ENCODE assay signal across 9 cellular contexts in the genomic region with DNA sequence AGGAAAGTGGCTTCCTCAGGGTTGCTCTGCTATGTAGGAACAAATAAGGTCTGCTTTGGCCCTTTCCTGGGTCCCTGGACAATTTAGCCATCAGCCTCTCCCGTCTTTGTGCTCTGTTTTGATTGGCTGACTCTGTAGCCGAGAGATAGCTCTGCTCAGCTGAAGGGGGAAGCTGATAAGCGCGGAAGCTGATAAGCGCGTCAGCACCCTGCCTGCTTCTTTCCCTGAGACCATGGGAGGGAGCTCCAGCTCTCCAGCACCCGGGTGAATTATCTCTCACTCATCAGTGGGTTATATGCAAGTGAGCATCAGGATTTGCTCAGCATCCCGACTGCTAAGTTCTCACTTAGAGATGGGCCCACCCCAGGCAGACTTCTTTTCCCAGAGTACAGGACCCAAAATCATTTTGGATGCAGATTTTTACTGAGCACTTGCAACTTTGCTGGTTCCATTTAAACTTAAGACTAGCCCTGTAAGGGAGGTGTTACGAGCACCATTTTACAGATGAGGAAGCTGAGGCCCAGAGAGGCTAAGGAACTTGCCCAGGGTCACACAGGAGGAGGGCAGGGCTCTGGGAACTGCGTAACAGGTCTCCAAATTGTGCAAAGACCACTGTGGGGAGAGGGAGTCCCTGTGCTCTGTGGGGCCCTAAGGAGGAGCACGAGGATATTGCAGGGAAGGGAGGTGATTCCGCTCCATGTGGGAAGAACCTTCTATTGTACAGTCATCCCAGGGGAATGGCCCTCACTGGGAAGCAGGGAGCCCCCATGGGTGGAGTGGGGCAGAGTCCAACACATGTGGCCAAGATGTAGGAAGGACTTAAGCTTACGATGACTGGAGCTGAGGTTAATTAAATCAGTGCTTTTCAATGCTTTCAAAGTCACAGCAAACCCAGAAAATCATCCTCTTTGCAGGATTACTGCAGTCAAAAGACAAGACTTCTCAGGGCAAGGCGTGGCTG.
A peak's percentile ranks its signal among the peaks of the same experiment; 100 is the strongest.
DNase-seq lines count a peak whose midpoint lies in the region; ATAC-seq, FAIRE-seq and TF ChIP-seq lines count a peak whose summit lies in the region.
"Had no signal": no experiment of that assay in that cellular context is flagged by ENCODE, and none has a peak within 500 bp of the region (broad histone marks: within the 10 kb centered on the region; RNA-seq: fewer than 3 reads in every experiment).

No MANE protein-coding gene starts in this region.

- H3K36me3 Mint-ChIP-seq in GM23338 (ENCODE audit: low read depth) (no peaks in the 10 kb centered on the region; the same call in 2 of the 3 replicates), CD14-positive monocyte (no peaks in the 10 kb centered on the region)
- H3K36me3 Mint-ChIP-seq: IgD-negative memory B cell had no signal

- H3K4me3 ChIP-seq in GM23338 (no peak overlapping the region), prostate gland (no peak overlapping the region)

- no peaks in the 10 kb centered on the region for H3K36me3 ChIP-seq in GM23338 (ENCODE audit: insufficient read depth)
- H3K36me3 ChIP-seq in prostate gland: no peaks in the 10 kb centered on the region

- H3K79me2 ChIP-seq in GM23338 (replicated peaks; ENCODE audit: insufficient read depth): no peaks in the 10 kb centered on the region

- 76% methylated on average over 14 of the region's 14 CpGs for WGBS in prostate gland

- peak; percentile 64 for DNase-seq in GM23338 (ENCODE audit: low spot score)
- peak; percentile 9 for DNase-seq in RCC 7860 (ENCODE audit: low spot score)
- DNase-seq in fibroblast of peridontal ligament (ENCODE audit: extremely low read depth): peak; percentile 43
- DNase-seq in prostate gland (ENCODE audit: low spot score): no peak
- no peak for DNase-seq in CD14-positive monocyte (ENCODE audit: low spot score)
- DNase-seq in NCI-H2196 treated with DMSO at 0.1 percent for 48 hours (lab: John Stamatoyannopoulos, UW; ENCODE audit: unreplicated experiment): no peak

- H3F3A ChIP-seq in GM23338 (replicated peaks; ENCODE audit: low read depth): no peaks in the 10 kb centered on the region

- no peaks in the 10 kb centered on the region for H3K9me3 ChIP-seq in prostate gland

- no peak for TF ChIP-seq POLR2A in prostate gland (IDR thresholded peaks at IDR 0.05)

- H4K20me1 ChIP-seq in GM23338 (replicated peaks; ENCODE audit: insufficient read depth): no peaks in the 10 kb centered on the region

- TF ChIP-seq CTCF in GM23338 (conservative IDR thresholded peaks at IDR 0.05; ENCODE audit: low read depth in 2 of 2) (peak; percentile 39 to 57), prostate gland (IDR thresholded peaks at IDR 0.05) (no peak), CD14-positive monocyte (IDR thresholded peaks at IDR 0.05) (no peak)

- H3K27me3 Mint-ChIP-seq in GM23338 (ENCODE audit: insufficient read depth, low read depth, poor library complexity) (peaks cover 12% of the 10 kb centered on the region), CD14-positive monocyte (ENCODE audit: low read depth in 3 of 3) (peaks cover 7 to 10% (median 7%) of the 10 kb centered on the region in 3 donors)

- H3K4me1 Mint-ChIP-seq in GM23338 (peaks cover 23% of the 10 kb centered on the region), CD14-positive monocyte (peaks cover 4% of the 10 kb centered on the region)
- H3K4me1 Mint-ChIP-seq: IgD-negative memory B cell had no signal

- H3K9me3 Mint-ChIP-seq in GM23338: no peaks in the 10 kb centered on the region
- no peaks in the 10 kb centered on the region for H3K9me3 Mint-ChIP-seq in CD14-positive monocyte

- peak; percentile 87 for ATAC-seq in GM23338
- no peak for ATAC-seq in HG03196 (IDR thresholded peaks at IDR 0.05; ENCODE audit: unreplicated experiment)
- ATAC-seq in GM19455 (IDR thresholded peaks at IDR 0.05; ENCODE audit: unreplicated experiment): no peak

- FAIRE-seq in RCC 7860 (lab: Jason Lieb, UNC): no peak

- H3K27ac ChIP-seq in GM23338 (ENCODE audit: low read depth) (no peak overlapping the region), prostate gland (peak overlapping the region; percentile 23 to 26)

- no peaks in the 10 kb centered on the region for H3K9me2 ChIP-seq in GM23338 (ENCODE audit: insufficient read depth)

- no peaks in the 10 kb centered on the region for H3K4me1 ChIP-seq in GM23338 (ENCODE audit: insufficient read depth)
- H3K4me1 ChIP-seq in prostate gland (replicated peaks): no peaks in the 10 kb centered on the region

- intact Hi-C loops in prostate gland (cut with DNase I): no loop called here
- intact Hi-C loops in CD14-positive monocyte (cut with micrococcal nuclease): no loop called here

- H3K27me3 ChIP-seq in GM23338 (ENCODE audit: insufficient read depth) (no peaks in the 10 kb centered on the region), prostate gland (replicated peaks; ENCODE audit: insufficient read depth) (no peaks in the 10 kb centered on the region)

- no peak overlapping the region for H2AFZ ChIP-seq in GM23338

- H3K27ac Mint-ChIP-seq in GM23338: no peak overlapping the region
- H3K27ac Mint-ChIP-seq in CD14-positive monocyte: peak overlapping the region in 1 of 7 donors; percentile 24

- H3K4me2 ChIP-seq in GM23338: no peak overlapping the region

- H3K4me3 Mint-ChIP-seq in GM23338 (no peak overlapping the region), CD14-positive monocyte (no peak overlapping the region)
- H3K4me3 Mint-ChIP-seq: IgD-negative memory B cell had no signal

TF ChIP-seq in GM23338, 12 proteins besides CTCF, POLR2A, EP300 and RAD21:
- peak; percentile 51 for TF ChIP-seq CREB1 (CRISPR knock-in tag; IDR thresholded peaks at IDR 0.05; ENCODE audit: low read depth)
- no peak for TF ChIP-seq STAT1 (IDR thresholded peaks at IDR 0.05; ENCODE audit: unreplicated experiment)

Comparison
In these comparisons a context has a peak if more than half of its experiments do, and no peak if none do; other contexts are left out.
1. DNase-seq: peak in GM23338 (single experiment), RCC 7860 (single experiment) and fibroblast of peridontal ligament (single experiment); none in prostate gland (single experiment), CD14-positive monocyte (single experiment) and NCI-H2196 treated with DMSO at 0.1 percent for 48 hours (single experiment).
2. CTCF ChIP-seq: peak in GM23338 (2 of 2); none in prostate gland (0 of 4) and CD14-positive monocyte (single experiment).